Comparison of ENCODE assay signal across 20 cellular contexts in the genomic region with DNA sequence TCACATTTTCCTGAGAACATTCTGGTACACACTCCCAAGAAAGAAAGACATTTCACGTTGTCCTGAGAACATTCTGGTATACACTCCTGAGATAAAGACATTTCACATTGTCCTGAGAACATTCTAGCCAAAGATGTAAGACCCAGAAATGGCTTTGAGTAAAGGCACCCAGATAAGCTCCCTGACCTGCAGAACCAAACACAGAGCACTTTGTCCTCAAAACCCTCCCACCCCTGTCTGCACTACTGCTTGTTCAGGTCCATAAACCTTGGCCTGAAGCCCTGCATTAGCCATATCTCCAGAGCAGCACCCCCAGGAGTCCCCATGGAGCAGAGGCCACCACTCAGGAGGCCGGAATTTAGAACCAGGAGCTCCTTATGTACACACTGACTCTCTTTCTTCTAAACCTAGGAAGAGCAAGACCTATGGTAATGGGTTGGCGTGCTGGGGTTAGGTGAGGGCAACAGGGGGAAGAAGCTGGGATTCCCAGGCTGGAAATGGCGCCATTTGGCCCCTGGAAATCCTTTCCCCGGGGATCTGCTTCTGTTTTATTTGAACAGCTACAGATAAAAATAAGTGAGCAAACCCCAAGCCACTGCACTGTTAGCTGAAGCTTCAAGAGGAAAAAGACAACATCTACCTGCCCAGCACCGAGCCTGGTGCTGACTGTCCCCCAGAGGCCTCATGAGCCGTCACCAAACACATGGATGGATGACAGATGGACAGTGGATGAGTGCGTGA. TPM values are rescaled to one million over a fixed set of nuclear protein-coding genes. Genes with fewer than 3 reads are reported as not detected.
DNase-seq lines count a peak whose midpoint lies in the region; ATAC-seq, FAIRE-seq and TF ChIP-seq lines count a peak whose summit lies in the region.
"Had no signal": no experiment of that assay in that cellular context is flagged by ENCODE, and none has a peak within 500 bp of the region (broad histone marks: within the 10 kb centered on the region; RNA-seq: fewer than 3 reads in every experiment).

No MANE protein-coding gene starts in this region.

- POLR2A ChIA-PET in HEK293 (lab: Yijun Ruan, JAX), result no interaction called here

- peaks cover 25% of the 10 kb centered on the region for H3K4me1 ChIP-seq in GM23248 (ENCODE audit: insufficient read depth)
- H3K4me1 ChIP-seq in HEK293 (ENCODE audit: control insufficient read depth, insufficient read depth, low read length), result no peaks in the 10 kb centered on the region
- H3K4me1 ChIP-seq in small intestine (ENCODE audit: control insufficient read depth in 2 of 2, insufficient read depth in 1 of 2, low read depth in 1 of 2, low read length in 1 of 2), result peaks cover 14 to 19% of the 10 kb centered on the region in 2 donors
- H3K4me1 ChIP-seq: parathyroid adenoma had no signal

- H2AFZ ChIP-seq in GM23248, result no peak overlapping the region
- H2AFZ ChIP-seq: parathyroid adenoma had no signal

- no peak overlapping the region for H3K9ac ChIP-seq in GM23248
- H3K9ac ChIP-seq: KMS-11, parathyroid adenoma had no signal

- in situ Hi-C loops in GM23248 (cut with MboI), result no loop called here

- peaks cover 56% of the 10 kb centered on the region for H3K36me3 ChIP-seq in GM23248 (ENCODE audit: low read depth)
- H3K36me3 ChIP-seq in HEK293 (ENCODE audit: control insufficient read depth in 2 of 2, insufficient read depth in 1 of 2, low read length in 2 of 2), result peaks cover 0 to 3% of the 10 kb centered on the region in 2 experiments; a peak in 1 of 3 replicates
- no peaks in the 10 kb centered on the region for H3K36me3 ChIP-seq in small intestine (ENCODE audit: control insufficient read depth in 2 of 2, insufficient read depth in 2 of 2, low read length in 2 of 2)
- H3K36me3 ChIP-seq: right lobe of liver had no signal

- peaks cover 77% of the 10 kb centered on the region for H3F3A ChIP-seq in GM23248 (ENCODE audit: insufficient read depth)

- H3K9me3 ChIP-seq in GM23248 (ENCODE audit: low read depth) (no peaks in the 10 kb centered on the region), HEK293 (ENCODE audit: control insufficient read depth, insufficient read depth, low read depth, low read length) (no peaks in the 10 kb centered on the region), small intestine (ENCODE audit: control insufficient read depth, low read depth) (no peaks in the 10 kb centered on the region)
- H3K9me3 ChIP-seq: right lobe of liver had no signal

- H3K79me2 ChIP-seq in GM23248 (ENCODE audit: insufficient read depth), result peaks cover 100% of the 10 kb centered on the region

- peaks cover 26% of the 10 kb centered on the region for H4K20me1 ChIP-seq in GM23248 (ENCODE audit: insufficient read depth)

- H3K4me3 ChIP-seq in GM23248 (no peak overlapping the region), HEK293 (ENCODE audit: low read depth, low read length) (no peak overlapping the region), small intestine (ENCODE audit: low read depth in 1 of 2, low read length in 2 of 2) (no peak overlapping the region)
- H3K4me3 ChIP-seq: right lobe of liver had no signal

- H3K9me2 ChIP-seq in GM23248 (ENCODE audit: insufficient read depth), result no peaks in the 10 kb centered on the region

- DNase-seq in GM23248 (no peak), epithelial cell of prostate (ENCODE audit: low read depth, low spot score) (no peak), small intestine (peak; percentile 65), cerebellum (ENCODE audit: low spot score) (no peak)
- DNase-seq: activated CD4-positive, alpha-beta T cell treated with anti-CD3 and anti-CD28 coated beads for 1 hour; activated naive CD8-positive, alpha-beta T cell treated with anti-CD3 and anti-CD28 coated beads for 36 hours; effector memory CD8-positive, alpha-beta T cell; glutamatergic neuron; midbrain; NCI-H1694; NCI-H69; right lobe of liver; SHP77 treated with DMSO at 0.1 percent for 48 hours; stimulated activated CD4-positive, alpha-beta T cell treated with anti-CD3 and anti-CD28 coated beads, Interleukin-15, amount 100 ng/mL, for 24 hours had no signal

- CTCF ChIA-PET in HEK293 (lab: Yijun Ruan, JAX), result interaction anchor here (0.9 kb wide), 1 partner anchor 36 kb away, joined by 4 read pairs; no protein-coding TSS in a partner anchor

- H3K4me2 ChIP-seq in GM23248 (ENCODE audit: unreplicated experiment), result no peak overlapping the region
- H3K4me2 ChIP-seq: KMS-11 had no signal

- no peak for FAIRE-seq in small intestine (lab: Jason Lieb, UNC)

- ATAC-seq in HG02798 (IDR thresholded peaks at IDR 0.05; ENCODE audit: poor library complexity, unreplicated experiment) (no peak), GM21717 (IDR thresholded peaks at IDR 0.05; ENCODE audit: unreplicated experiment) (no peak)
- ATAC-seq: CD8-positive, alpha-beta T cell; effector memory CD8-positive, alpha-beta T cell; right lobe of liver had no signal

- H3K27ac ChIP-seq in GM23248 (peak overlapping the region; percentile 35), HEK293 (ENCODE audit: extremely low read depth, low read depth, low read length) (no peak overlapping the region), epithelial cell of prostate (peak overlapping the region; percentile 80), small intestine (ENCODE audit: low read depth in 1 of 2, low read length in 1 of 2) (no peak overlapping the region)
- H3K27ac ChIP-seq: KMS-11, parathyroid adenoma, right lobe of liver had no signal

- no peaks in the 10 kb centered on the region for H3K27me3 ChIP-seq in GM23248 (replicated peaks; ENCODE audit: insufficient read depth)
- H3K27me3 ChIP-seq in small intestine (ENCODE audit: control insufficient read depth in 2 of 2, insufficient read depth in 2 of 2, low read length in 2 of 2), result no peaks in the 10 kb centered on the region
- H3K27me3 ChIP-seq: right lobe of liver had no signal

- TF ChIP-seq CTCF in HEK293 (tag by site-specific recombination; IDR thresholded peaks at IDR 0.05), result no peak

- WGBS in GM23248 (ENCODE audit: low coverage in 1 of 2, low lambda C conversion rate in 2 of 2, missing lambda C conversion rate in 2 of 2), 2 experiments, result 98% methylated on average over 8 of the region's 8 CpGs
- 64 to 81% (median 67%) methylated on average over 8 of the region's 8 CpGs for WGBS in small intestine, 3 donors

TF ChIP-seq in HEK293, 187 proteins besides CTCF, POLR2A, EP300 and RAD21:
- TF ChIP-seq ZNF24 (tag by site-specific recombination; IDR thresholded peaks at IDR 0.05) (no peak), GLIS1 (tag by site-specific recombination; IDR thresholded peaks at IDR 0.05) (peak; percentile 49; the same call in 1 of the 2 replicates)

RNA-seq across cellular contexts. Expression of gene GAS6, which starts 13.7 kb away (rescaled TPM):
- total RNA-seq in GM23248 (2014; rRNA removed; shearing (Covaris generic)), result 998 and 1,035 TPM in 2 replicates
- polyA plus RNA-seq in GM23248 (2016; fragmentation: Nextera tagmentation; extraction: Ambion mirVana) (822 and 865 TPM in 2 replicates), small intestine (100 to 1,000 TPM in 2 of 3 donors, 10 to 100 TPM in 1; 69.2 to 136 (median 103) TPM)
- total RNA-seq in cerebellum, result 18.1 TPM

Comparison
In these comparisons a context has a peak if more than half of its experiments do, and no peak if none do; other contexts are left out.
1. H3K27ac ChIP-seq: peak in GM23248 (single experiment) and epithelial cell of prostate (single experiment); none in HEK293 (single experiment) and small intestine (0 of 2).
2. RNA of gene GAS6, which starts 13.7 kb away (total RNA-seq): 998 to 1,035 TPM in GM23248; 18.1 TPM in cerebellum (single experiment); every median in the first group is over 10 times any median in the second.